Comparison of ENCODE assay signal across 11 cellular contexts in the genomic region with DNA sequence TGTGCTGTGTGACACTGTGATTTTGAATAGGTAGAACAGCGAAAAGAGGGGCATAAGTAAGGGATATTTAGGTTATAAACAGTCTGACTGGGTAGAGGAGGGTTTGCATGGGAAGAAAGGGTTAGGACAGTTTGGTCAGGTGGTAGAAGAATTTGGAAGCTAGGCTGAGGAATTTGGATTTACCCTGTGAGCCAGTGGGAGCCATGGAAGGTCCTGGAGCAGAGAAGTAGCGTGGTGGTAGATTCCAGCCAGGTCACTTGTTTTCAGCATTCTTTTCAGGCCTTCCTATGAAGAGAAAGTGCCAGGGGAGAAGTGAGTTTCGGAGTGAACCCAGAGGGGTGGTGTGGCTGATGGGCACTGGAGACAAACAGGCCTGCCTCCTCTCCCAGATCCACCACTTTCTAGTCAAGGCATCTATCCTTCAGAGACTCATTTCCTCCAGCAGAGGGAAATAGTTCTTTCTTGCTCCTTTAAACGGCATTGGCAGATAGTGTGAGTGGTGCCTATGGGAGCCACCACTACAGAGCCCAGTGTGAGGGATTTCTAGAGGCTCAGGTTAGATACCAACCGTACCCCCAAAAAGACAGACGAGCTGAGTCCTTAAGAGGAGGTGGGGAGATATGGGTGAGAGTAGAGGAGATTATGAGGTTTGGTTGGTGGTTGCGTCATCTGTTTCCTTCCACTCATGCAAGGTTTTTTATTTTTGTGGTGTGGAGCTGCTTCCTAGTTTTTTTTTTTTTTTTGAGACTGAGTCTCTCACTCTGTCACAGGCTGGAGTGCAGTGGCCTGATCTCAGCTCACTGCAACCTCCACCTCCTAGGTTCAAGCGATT. TPM values are rescaled to one million over a fixed set of nuclear protein-coding genes. Genes with fewer than 3 reads are reported as not detected.
DNase-seq lines count a peak whose midpoint lies in the region; ATAC-seq and TF ChIP-seq lines count a peak whose summit lies in the region.
"Had no signal": no experiment of that assay in that cellular context is flagged by ENCODE, and none has a peak within 500 bp of the region (broad histone marks: within the 10 kb centered on the region; RNA-seq: fewer than 3 reads in every experiment).

No MANE protein-coding gene starts in this region.

- TF ChIP-seq EP300 in stomach (IDR thresholded peaks at IDR 0.05) = no peak

- H3K4me2 ChIP-seq in DND-41 (ENCODE audit: insufficient read depth, low read length) = peak overlapping the region; percentile 63

- ATAC-seq in DND-41 (ENCODE audit: insufficient read depth, low read depth) = peak; percentile 55
- ATAC-seq in activated T-helper 17 cell treated with anti-CD3 and anti-CD28 coated beads, Interleukin-2, amount 50 U/mL, for 72 hours (replicated peaks) = peak; percentile 42
- ATAC-seq in GM19452 (IDR thresholded peaks at IDR 0.05; ENCODE audit: unreplicated experiment) = no peak
- no peak for ATAC-seq in GM19463 (IDR thresholded peaks at IDR 0.05; ENCODE audit: unreplicated experiment)

- intact Hi-C loops in stomach (cut with DNase I; ENCODE audit: low total_unique reads) = no loop called here

- no peak for TF ChIP-seq POLR2A in stomach (IDR thresholded peaks at IDR 0.05)

- peaks cover 17% of the 10 kb centered on the region; the same call in 1 of the 2 replicates for H4K20me1 ChIP-seq in DND-41 (ENCODE audit: insufficient read depth, low read length)

- H3K36me3 ChIP-seq in DND-41 (ENCODE audit: insufficient read depth, low read length) = peaks cover 19% of the 10 kb centered on the region
- no peaks in the 10 kb centered on the region for H3K36me3 ChIP-seq in stomach
- H3K36me3 ChIP-seq: esophagus squamous epithelium, prostate gland had no signal

- peak overlapping the region; percentile 34 for H3K4me3 Mint-ChIP-seq in activated T-helper 17 cell treated with anti-CD3 and anti-CD28 coated beads, Interleukin-2, amount 50 U/mL, for 72 hours

- H3K9me3 Mint-ChIP-seq in activated T-helper 17 cell treated with anti-CD3 and anti-CD28 coated beads, Interleukin-2, amount 50 U/mL, for 72 hours = no peaks in the 10 kb centered on the region

- peak overlapping the region in 1 of 2 experiments; percentile 37; a peak in 2 of 4 replicates for H3K4me3 ChIP-seq in DND-41 (ENCODE audit: low read depth in 1 of 2, low read length in 2 of 2)
- peak overlapping the region; percentile 34 for H3K4me3 ChIP-seq in mononuclear cell (ENCODE audit: low read length)
- H3K4me3 ChIP-seq in stomach = no peak overlapping the region
- H3K4me3 ChIP-seq: esophagus squamous epithelium, prostate gland had no signal

- H2AFZ ChIP-seq in DND-41 (ENCODE audit: low read depth, low read length) = peak overlapping the region; percentile 2; the same call in 1 of the 2 replicates

- H3K27ac ChIP-seq in DND-41 (ENCODE audit: low read length) = peak overlapping the region; percentile 78
- peak overlapping the region in 2 of 5 donors; percentile 53 to 55 for H3K27ac ChIP-seq in stomach
- H3K27ac ChIP-seq: prostate gland had no signal

- peaks cover 88% of the 10 kb centered on the region for H3K79me2 ChIP-seq in DND-41 (ENCODE audit: insufficient read depth, low read length)

- peaks cover 74% of the 10 kb centered on the region for H3K4me1 ChIP-seq in DND-41 (ENCODE audit: insufficient read depth, low read length)
- peaks cover 93% of the 10 kb centered on the region for H3K4me1 ChIP-seq in mononuclear cell (ENCODE audit: insufficient read depth, low read length)
- peaks cover 9 to 68% (median 27%) of the 10 kb centered on the region in 4 donors for H3K4me1 ChIP-seq in stomach
- H3K4me1 ChIP-seq: prostate gland had no signal

- H3K9me3 ChIP-seq in DND-41 (ENCODE audit: insufficient read depth, low read length, severe bottlenecking) (no peaks in the 10 kb centered on the region), mononuclear cell (ENCODE audit: low read depth, low read length) (no peaks in the 10 kb centered on the region), stomach (no peaks in the 10 kb centered on the region)
- H3K9me3 ChIP-seq: esophagus squamous epithelium, prostate gland had no signal

- peak overlapping the region; percentile 58 for H3K9ac ChIP-seq in DND-41 (ENCODE audit: low read depth, low read length)

- peak; percentile 71 for DNase-seq in DND-41
- DNase-seq in LHCN-M2 (ENCODE audit: low read depth) = peak; percentile 26
- DNase-seq in DMS 273 (lab: John Stamatoyannopoulos, UW; ENCODE audit: unreplicated experiment) = no peak
- DNase-seq in stomach = no peak
- DNase-seq: esophagus squamous epithelium, NCI-H2081 treated with DMSO at 0.1 percent for 48 hours had no signal

- peaks cover 34% of the 10 kb centered on the region for H3K4me1 Mint-ChIP-seq in activated T-helper 17 cell treated with anti-CD3 and anti-CD28 coated beads, Interleukin-2, amount 50 U/mL, for 72 hours

- H3K27ac Mint-ChIP-seq in activated T-helper 17 cell treated with anti-CD3 and anti-CD28 coated beads, Interleukin-2, amount 50 U/mL, for 72 hours = peak overlapping the region; percentile 82

- H3K36me3 Mint-ChIP-seq in activated T-helper 17 cell treated with anti-CD3 and anti-CD28 coated beads, Interleukin-2, amount 50 U/mL, for 72 hours (ENCODE audit: low read depth) = peaks cover 15% of the 10 kb centered on the region

- 79 to 84% (median 82%) methylated on average over 8 of the region's 8 CpGs for WGBS in stomach, 5 donors

- TF ChIP-seq CTCF in DND-41 (IDR thresholded peaks at IDR 0.05; ENCODE audit: borderline replicate concordance, extremely low read depth, low read length, poor library complexity, severe bottlenecking) (peak; percentile 53), stomach (IDR thresholded peaks at IDR 0.05) (no peak)

- no peaks in the 10 kb centered on the region for H3K27me3 ChIP-seq in DND-41 (ENCODE audit: insufficient read depth, low read length, poor library complexity)
- H3K27me3 ChIP-seq in mononuclear cell (ENCODE audit: insufficient read depth, low read length) = no peaks in the 10 kb centered on the region
- H3K27me3 ChIP-seq in stomach = no peaks in the 10 kb centered on the region
- H3K27me3 ChIP-seq: esophagus squamous epithelium had no signal

- no peaks in the 10 kb centered on the region for H3K27me3 Mint-ChIP-seq in activated T-helper 17 cell treated with anti-CD3 and anti-CD28 coated beads, Interleukin-2, amount 50 U/mL, for 72 hours

RNA-seq across cellular contexts. Expression of a gene that starts 21.2 kb away (rescaled TPM):
- 45.9 and 50.3 TPM in 2 replicates for total RNA-seq in LHCN-M2 (2014; rRNA removed)
- polyA plus RNA-seq in LHCN-M2 (2012) = 15.2 TPM
- 10 to 100 TPM; 17.8 to 27.1 TPM for total RNA-seq in activated T-helper 17 cell treated with anti-CD3 and anti-CD28 coated beads, Interleukin-2, amount 50 U/mL, for 72 hours
- 50.7 TPM for total RNA-seq in mononuclear cell
- total RNA-seq in stomach = 10 to 100 TPM; 16.7 to 54.0 (median 38.8) TPM
- 10 to 100 TPM in 2 of 3 donors, 1 to 10 TPM in 1; 8.3 to 26.1 (median 14.5) TPM for polyA plus RNA-seq in stomach

RNA-seq across cellular contexts. Expression of a gene that starts 47.6 kb away (rescaled TPM):
- total RNA-seq in LHCN-M2 (2014; rRNA removed) = 9.2 and 14.3 TPM in 2 replicates
- polyA plus RNA-seq in LHCN-M2 (2012) = 4.0 TPM
- total RNA-seq in activated T-helper 17 cell treated with anti-CD3 and anti-CD28 coated beads, Interleukin-2, amount 50 U/mL, for 72 hours = 10 to 100 TPM; 10.0 to 15.1 TPM
- 11.6 TPM for total RNA-seq in mononuclear cell
- total RNA-seq in stomach = 10 to 100 TPM in 2 of 5 donors, 1 to 10 TPM in 1, not detected in 2; 7.0 to 57.6 (median 28.1) TPM
- 1 to 10 TPM; 3.1 to 7.0 (median 6.0) TPM for polyA plus RNA-seq in stomach

RNA-seq across cellular contexts. Expression of a gene that starts 47.9 kb away (rescaled TPM):
- total RNA-seq in LHCN-M2 (2014; rRNA removed) (11.4 and 13.2 TPM in 2 replicates), mononuclear cell (10.2 TPM), stomach (10 to 100 TPM in 3 of 5 donors, 1 to 10 TPM in 2; 4.1 to 23.5 (median 11.6) TPM)
- polyA plus RNA-seq in LHCN-M2 (2012) = 8.3 TPM
- 10 to 100 TPM; 16.1 to 19.1 TPM for total RNA-seq in activated T-helper 17 cell treated with anti-CD3 and anti-CD28 coated beads, Interleukin-2, amount 50 U/mL, for 72 hours
- polyA plus RNA-seq in stomach = 10 to 100 TPM in 1 of 3 donors, 1 to 10 TPM in 2; 7.4 to 10.1 (median 9.7) TPM

Comparison
In these comparisons a context has a peak if more than half of its experiments do, and no peak if none do; other contexts are left out.
1. ATAC-seq: peak in DND-41 (single experiment) and activated T-helper 17 cell treated with anti-CD3 and anti-CD28 coated beads, Interleukin-2, amount 50 U/mL, for 72 hours (single experiment); none in GM19452 (single experiment) and GM19463 (single experiment).
2. DNase-seq: peak in DND-41 (single experiment) and LHCN-M2 (single experiment); none in DMS 273 (single experiment) and stomach (single experiment).